ENCODE assay signal across 8 cellular contexts in the genomic region with DNA sequence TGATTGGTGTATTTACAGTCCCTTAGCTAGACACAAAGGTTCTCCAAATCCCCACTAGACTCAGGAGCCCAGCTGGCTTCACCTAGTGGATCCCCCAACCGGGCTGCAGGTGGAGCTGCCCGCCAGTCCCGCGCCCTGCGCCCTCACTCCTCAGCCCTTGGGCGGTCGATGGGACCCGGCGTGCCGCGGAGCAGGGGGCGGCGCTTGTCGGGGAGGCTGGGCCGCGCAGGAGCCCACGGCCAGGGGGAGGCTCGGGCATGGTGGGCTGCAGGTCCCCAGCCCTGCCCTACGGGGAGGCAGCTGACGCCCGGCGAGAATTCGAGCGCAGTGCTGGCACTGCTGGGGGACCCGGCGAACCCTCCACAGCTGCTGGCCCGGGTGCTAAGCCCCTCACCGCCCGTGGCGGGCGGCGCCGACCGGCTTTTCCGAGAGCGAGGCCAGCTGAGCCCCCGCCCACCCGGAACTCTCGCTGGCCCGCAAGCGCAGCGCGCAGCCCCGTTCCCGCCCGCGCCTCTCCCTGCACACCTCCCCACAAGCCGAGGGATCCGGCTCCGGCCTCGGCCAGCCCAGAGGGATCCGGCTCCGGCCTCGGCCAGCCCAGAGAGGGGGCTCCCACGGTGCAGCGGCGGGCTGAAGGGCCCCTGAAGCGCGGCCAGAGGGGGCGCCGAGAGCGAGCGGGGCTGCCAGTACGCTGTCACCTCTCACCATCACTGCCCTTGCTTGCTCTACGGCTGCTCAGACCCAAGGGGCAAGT. TPM values are rescaled to one million over a fixed set of nuclear protein-coding genes. Genes with fewer than 3 reads are reported as not detected.
DNase-seq lines count a peak whose midpoint lies in the region; FAIRE-seq and TF ChIP-seq lines count a peak whose summit lies in the region.

No MANE protein-coding gene starts in this region.

- no peaks in the 10 kb centered on the region for H3K4me1 ChIP-seq in astrocyte (ENCODE audit: insufficient read depth, low read length)

- TF ChIP-seq POLR2A in lower leg skin (IDR thresholded peaks at IDR 0.05) (no peak), erythroblast (IDR thresholded peaks at IDR 0.05; ENCODE audit: low read length) (no peak)

- H3K4me1 Mint-ChIP-seq in astrocyte (ENCODE audit: low read depth, unreplicated experiment) (peaks cover 2% of the 10 kb centered on the region), type B pancreatic cell (ENCODE audit: unreplicated experiment) (peaks cover 9% of the 10 kb centered on the region)

- FAIRE-seq in astrocyte (lab: Jason Lieb, UNC): no peak

- peak; percentile 17 for DNase-seq in activated CD4-positive, alpha-beta T cell treated with anti-CD3 and anti-CD28 coated beads for 48 hours
- no peak for DNase-seq in activated CD4-positive, alpha-beta T cell treated with anti-CD3 and anti-CD28 coated beads, Interleukin-2, amount 50 U/mL, for 4 hours
- DNase-seq in astrocyte (ENCODE audit: low read depth): no peak
- no peak for DNase-seq in lower leg skin (ENCODE audit: low spot score in 2 of 2)
- DNase-seq in type B pancreatic cell (ENCODE audit: extremely low spot score, unreplicated experiment): no peak
- no peak for DNase-seq in erythroblast (lab: John Stamatoyannopoulos, UW)
- no peak for DNase-seq in NAMALWA (ENCODE audit: low spot score)
- DNase-seq in NCI-H187 (lab: John Stamatoyannopoulos, UW): no peak

- H3K4me3 Mint-ChIP-seq in astrocyte (ENCODE audit: unreplicated experiment) (peak overlapping the region; percentile 86), type B pancreatic cell (peak overlapping the region; percentile 81)

- no peaks in the 10 kb centered on the region for H3K36me3 ChIP-seq in astrocyte (ENCODE audit: insufficient read depth, low read length)

- no peak for TF ChIP-seq CTCF in astrocyte (IDR thresholded peaks at IDR 0.05; ENCODE audit: insufficient read depth, low read depth, low read length)
- TF ChIP-seq CTCF in lower leg skin (IDR thresholded peaks at IDR 0.05): no peak
- TF ChIP-seq CTCF in type B pancreatic cell (conservative IDR thresholded peaks at IDR 0.05): no peak

- no peaks in the 10 kb centered on the region for H3K79me2 ChIP-seq in astrocyte (ENCODE audit: insufficient read depth, low read length)

- H3K4me2 ChIP-seq in astrocyte (ENCODE audit: low read length): peak overlapping the region; percentile 82

- intact Hi-C loops in lower leg skin (cut with DNase I; ENCODE audit: low total_unique reads): no loop called here

- H2AFZ ChIP-seq in astrocyte (ENCODE audit: low read depth, low read length): peak overlapping the region; percentile 56

- 4 to 6% methylated on average over 22 to 38 of the region's 65 CpGs for WGBS in lower leg skin, 2 donors

- no peaks in the 10 kb centered on the region for H3K9me3 ChIP-seq in astrocyte (ENCODE audit: insufficient read depth, low read depth, low read length)

- peak overlapping the region; percentile 31 for H3K9ac ChIP-seq in astrocyte (ENCODE audit: low read length)

- H4K20me1 ChIP-seq in astrocyte (ENCODE audit: insufficient read depth, low read length): no peaks in the 10 kb centered on the region

- no peak overlapping the region for H3K27ac Mint-ChIP-seq in astrocyte (ENCODE audit: unreplicated experiment)
- H3K27ac Mint-ChIP-seq in type B pancreatic cell: no peak overlapping the region

- H3K9me3 Mint-ChIP-seq in astrocyte (ENCODE audit: unreplicated experiment): peaks cover 1% of the 10 kb centered on the region
- H3K9me3 Mint-ChIP-seq in type B pancreatic cell: peaks cover 10% of the 10 kb centered on the region

- no peak overlapping the region for H3K27ac ChIP-seq in astrocyte (ENCODE audit: low read depth, low read length)

- H3K27me3 Mint-ChIP-seq in astrocyte (ENCODE audit: low read depth, unreplicated experiment) (peaks cover 60% of the 10 kb centered on the region), type B pancreatic cell (peaks cover 21% of the 10 kb centered on the region)

- peaks cover 8% of the 10 kb centered on the region for H3K27me3 ChIP-seq in astrocyte (ENCODE audit: insufficient read depth, low read length)

- H3K36me3 Mint-ChIP-seq in astrocyte (ENCODE audit: low read depth, unreplicated experiment) (peaks cover 6% of the 10 kb centered on the region), type B pancreatic cell (peaks cover 4% of the 10 kb centered on the region)

- H3K4me3 ChIP-seq in astrocyte (ENCODE audit: insufficient read depth, low read depth, low read length) (peak overlapping the region; percentile 52), lower leg skin (ENCODE audit: low read depth, poor library complexity, severe bottlenecking) (peak overlapping the region; percentile 4)

RNA-seq across cellular contexts. Expression of a gene that starts 39.4 kb away (rescaled TPM):
- 34.7 and 39.0 TPM in 2 replicates for total RNA-seq in astrocyte
- 10 to 100 TPM; 39.4 to 48.6 (median 45.1) TPM for total RNA-seq in lower leg skin
- total RNA-seq in type B pancreatic cell (ENCODE audit: low replicate concordance): 41.1 and 48.7 TPM in 2 replicates
